1 cellular context compared by ENCODE assay signal in genomic region chr22:38308791-38309498, GRCh38.
TF ChIP-seq lines count a peak whose summit lies in the region.

No MANE protein-coding gene starts in this region.

TF ChIP-seq in IMR-90, 13 proteins besides CTCF, POLR2A, EP300 and RAD21:
- TF ChIP-seq BHLHE40 (IDR thresholded peaks at IDR 0.05; ENCODE audit: low read depth, low read length) = no peak
- no peak for TF ChIP-seq ELK1 (IDR thresholded peaks at IDR 0.05; ENCODE audit: borderline replicate concordance, low read depth, low read length)
- TF ChIP-seq MAFK (IDR thresholded peaks at IDR 0.05; ENCODE audit: low read depth, low read length) = no peak
- TF ChIP-seq RCOR1 (IDR thresholded peaks at IDR 0.05; ENCODE audit: insufficient replicate concordance, low read length) = no peak
- TF ChIP-seq CHD1 (IDR thresholded peaks at IDR 0.05; ENCODE audit: low read depth, low read length) = no peak
- no peak for TF ChIP-seq MXI1 (IDR thresholded peaks at IDR 0.05; ENCODE audit: borderline replicate concordance, low read depth, low read length)
- TF ChIP-seq NFE2L2 (IDR thresholded peaks at IDR 0.05; ENCODE audit: low read depth, low read length) = no peak
- TF ChIP-seq RFX5 (IDR thresholded peaks at IDR 0.05; ENCODE audit: low read depth, low read length) = no peak
- TF ChIP-seq SMC3 (IDR thresholded peaks at IDR 0.05; ENCODE audit: low read depth, low read length) = no peak
